Comparison of ENCODE assay signal across 8 cellular contexts in the genomic region with DNA sequence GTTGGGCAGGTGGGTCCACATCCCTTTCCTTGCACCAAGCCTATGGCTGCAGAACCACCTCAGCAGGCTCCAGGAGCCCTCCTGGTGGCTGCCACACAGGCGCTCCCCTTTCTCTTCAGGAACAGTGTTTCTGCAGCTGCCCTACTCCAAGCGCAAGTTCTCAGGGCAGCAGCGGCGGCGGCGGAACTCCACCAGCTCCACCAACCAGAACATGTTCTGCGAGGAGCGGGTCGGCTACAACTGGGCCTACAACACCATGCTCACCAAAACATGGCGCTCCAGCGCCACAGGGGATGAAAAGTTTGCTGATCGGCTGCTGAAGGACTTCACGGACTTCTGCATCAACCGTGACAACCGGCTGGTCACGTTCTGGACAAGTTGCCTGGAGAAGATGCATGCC.
"Had no signal": no experiment of that assay in that cellular context is flagged by ENCODE, and none has a peak within 500 bp of the region (broad histone marks: within the 10 kb centered on the region; RNA-seq: fewer than 3 reads in every experiment).

No MANE protein-coding gene starts in this region.

- FAIRE-seq: G401.6, GM12878, GM12891, GM12892, GM18507, GM19239 had no signal

- DNase-seq: GDM1, GF-D8 had no signal

- H3K4me3 ChIP-seq: GM12878 had no signal

- ATAC-seq: GM12878 had no signal
